ENCODE assay signal across 13 cellular contexts in the genomic region with DNA sequence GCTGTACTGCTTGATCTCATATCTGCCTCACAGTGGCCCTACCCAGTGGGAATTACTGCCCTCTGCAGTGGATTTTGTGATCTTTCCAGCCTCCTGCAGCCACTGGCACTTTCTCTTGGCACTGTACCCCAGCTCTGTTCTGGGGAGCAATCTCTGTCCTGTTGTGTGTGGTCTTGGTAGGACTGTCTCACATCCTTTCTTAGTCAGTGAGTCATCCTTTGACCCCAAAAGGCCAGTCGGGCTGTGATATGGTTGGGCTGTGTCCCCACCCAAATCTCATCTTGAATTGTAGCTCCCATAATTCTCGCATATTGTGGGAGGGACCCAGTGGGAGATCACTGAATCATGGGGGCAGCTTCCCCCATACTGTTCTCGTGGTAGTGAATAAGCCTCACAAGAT.
"Had no signal": no experiment of that assay in that cellular context is flagged by ENCODE, and none has a peak within 500 bp of the region (broad histone marks: within the 10 kb centered on the region; RNA-seq: fewer than 3 reads in every experiment).

No MANE protein-coding gene starts in this region.

- H3K27ac Mint-ChIP-seq: activated naive CD4-positive, alpha-beta T cell treated with anti-CD3 and anti-CD28 coated beads, Interleukin-2, amount 50 U/mL, for 24 hours; immature natural killer cell; memory B cell; naive B cell; stimulated activated naive B cell treated with anti-CD40 and anti-IgM and Interleukin-4, amounts not matched to agents 10 μg/mL and 1 μg/mL and 100 μg/mL, for 72 hours had no signal

- ATAC-seq: mucosa of descending colon; pancreas; sciatic nerve; stimulated activated naive B cell treated with anti-CD40 and anti-IgM and Interleukin-4, amounts not matched to agents 10 μg/mL and 1 μg/mL and 100 μg/mL, for 72 hours had no signal

- H3K4me3 Mint-ChIP-seq: activated naive CD4-positive, alpha-beta T cell treated with anti-CD3 and anti-CD28 coated beads, Interleukin-2, amount 50 U/mL, for 24 hours; immature natural killer cell; memory B cell; stimulated activated naive B cell treated with anti-CD40 and anti-IgM and Interleukin-4, amounts not matched to agents 10 μg/mL and 1 μg/mL and 100 μg/mL, for 72 hours had no signal

- H3K27me3 Mint-ChIP-seq: activated naive CD4-positive, alpha-beta T cell treated with anti-CD3 and anti-CD28 coated beads, Interleukin-2, amount 50 U/mL, for 24 hours had no signal

- H3K36me3 Mint-ChIP-seq: activated naive CD4-positive, alpha-beta T cell treated with anti-CD3 and anti-CD28 coated beads, Interleukin-2, amount 50 U/mL, for 24 hours; immature natural killer cell; memory B cell; naive B cell; stimulated activated naive B cell treated with anti-CD40 and anti-IgM and Interleukin-4, amounts not matched to agents 10 μg/mL and 1 μg/mL and 100 μg/mL, for 72 hours had no signal

- H3K9me3 Mint-ChIP-seq: activated naive CD4-positive, alpha-beta T cell treated with anti-CD3 and anti-CD28 coated beads, Interleukin-2, amount 50 U/mL, for 24 hours; immature natural killer cell; memory B cell; naive B cell; stimulated activated naive B cell treated with anti-CD40 and anti-IgM and Interleukin-4, amounts not matched to agents 10 μg/mL and 1 μg/mL and 100 μg/mL, for 72 hours had no signal

- H3K4me1 Mint-ChIP-seq: activated naive CD4-positive, alpha-beta T cell treated with anti-CD3 and anti-CD28 coated beads, Interleukin-2, amount 50 U/mL, for 24 hours; immature natural killer cell; memory B cell; naive B cell; stimulated activated naive B cell treated with anti-CD40 and anti-IgM and Interleukin-4, amounts not matched to agents 10 μg/mL and 1 μg/mL and 100 μg/mL, for 72 hours had no signal

- DNase-seq: activated CD4-positive, CD25-positive, alpha-beta regulatory T cell treated with anti-CD3 and anti-CD28 coated beads, Interleukin-2, amount 50 U/mL, for 72 hours; activated gamma-delta T cell; cortex of kidney; immature natural killer cell; mucosa of descending colon; naive B cell; pancreas; stimulated activated CD4-positive, alpha-beta T cell treated with anti-CD3 and anti-CD28 coated beads, Interleukin-4, amount 100 ng/mL, for 24 hours; stimulated activated naive B cell treated with anti-CD40 and anti-IgM and Interleukin-4, amounts not matched to agents 10 μg/mL and 1 μg/mL and 100 μg/mL, for 72 hours; uterus had no signal
